ENCODE assay signal across 14 cellular contexts in genomic region chr12:64744422-64745258, GRCh38. TPM values are rescaled to one million over a fixed set of nuclear protein-coding genes. Genes with fewer than 3 reads are reported as not detected.
DNase-seq lines count a peak whose midpoint lies in the region; ATAC-seq and TF ChIP-seq lines count a peak whose summit lies in the region.
"Had no signal": no experiment of that assay in that cellular context is flagged by ENCODE, and none has a peak within 500 bp of the region (broad histone marks: within the 10 kb centered on the region; RNA-seq: fewer than 3 reads in every experiment).

No MANE protein-coding gene starts in this region.

- ATAC-seq in foreskin keratinocyte (peak; percentile 42), thoracic aorta (ENCODE audit: insufficient number of reproducible peaks, low FRiP score, low read depth) (peak; percentile 57), GM19455 (IDR thresholded peaks at IDR 0.05; ENCODE audit: unreplicated experiment) (no peak)
- ATAC-seq: activated CD8-positive, alpha-beta T cell treated with anti-CD3 and anti-CD28 coated beads for 36 hours; heart left ventricle had no signal

- in situ Hi-C loops in GM13977 (cut with MboI; ENCODE audit: low pct_unique_long_range_greater_than_20kb, low sequenced_read_pairs, unreplicated experiment) = no loop called here

- no peaks in the 10 kb centered on the region for H3K27me3 ChIP-seq in adipocyte (replicated peaks; ENCODE audit: control insufficient read depth, insufficient read depth, low read length)
- H3K27me3 ChIP-seq in foreskin keratinocyte = no peaks in the 10 kb centered on the region
- no peaks in the 10 kb centered on the region for H3K27me3 ChIP-seq in thoracic aorta (replicated peaks; ENCODE audit: insufficient read depth)
- H3K27me3 ChIP-seq: heart left ventricle had no signal

- H3K4me1 ChIP-seq in HEK293 (ENCODE audit: control insufficient read depth, insufficient read depth, low read length) (no peaks in the 10 kb centered on the region), adipocyte (ENCODE audit: control insufficient read depth, insufficient read depth, low read length) (peaks cover 16% of the 10 kb centered on the region), foreskin keratinocyte (peaks cover 13% of the 10 kb centered on the region), thoracic aorta (ENCODE audit: control insufficient read depth in 1 of 2, low read depth in 2 of 2) (peaks cover 15 to 19% of the 10 kb centered on the region in 2 donors)

- POLR2A ChIA-PET in HEK293 (lab: Yijun Ruan, JAX) = interaction anchor here (0.7 kb wide), 1 partner anchor 49 kb away, joined by 9 read pairs; no protein-coding TSS in a partner anchor

- CTCF ChIA-PET in HEK293 (lab: Yijun Ruan, JAX) = interaction anchor here (1.0 to 1.1 kb wide), 2 partner anchors 48 to 57 kb away, joined by 3 read pairs; no protein-coding TSS in a partner anchor

- DNase-seq in adipocyte (ENCODE audit: low read depth) = peak; percentile 33
- DNase-seq in foreskin keratinocyte = peak in 1 of 2 donors; percentile 35
- no peak for DNase-seq in thoracic aorta (ENCODE audit: low spot score)
- DNase-seq in DMS79 (lab: John Stamatoyannopoulos, UW) = no peak
- no peak for DNase-seq in GM13977 (ENCODE audit: low spot score)
- DNase-seq: activated CD8-positive, alpha-beta T cell treated with anti-CD3 and anti-CD28 coated beads for 36 hours; activated naive CD4-positive, alpha-beta T cell; cortex of kidney; DMS 273 treated with DMSO at 0.1 percent for 48 hours; heart left ventricle; NCI-H1694 treated with DMSO at 0.1 percent for 48 hours had no signal

- H3K36me3 ChIP-seq in HEK293 (ENCODE audit: control insufficient read depth in 2 of 2, insufficient read depth in 1 of 2, low read length in 2 of 2) = peaks cover 10 to 78% of the 10 kb centered on the region in 2 experiments
- peaks cover 59% of the 10 kb centered on the region for H3K36me3 ChIP-seq in adipocyte (ENCODE audit: control insufficient read depth, insufficient read depth, low read length, severe bottlenecking)
- H3K36me3 ChIP-seq in thoracic aorta = peaks cover 25% of the 10 kb centered on the region

- H3K27ac ChIP-seq in HEK293 (ENCODE audit: extremely low read depth, low read depth, low read length) = no peak overlapping the region
- H3K27ac ChIP-seq in foreskin keratinocyte = no peak overlapping the region
- peak overlapping the region; percentile 68 to 73 for H3K27ac ChIP-seq in thoracic aorta

- no peak overlapping the region for H3K9ac ChIP-seq in adipocyte (ENCODE audit: low read length)

- H3K9me3 ChIP-seq in HEK293 (ENCODE audit: control insufficient read depth, insufficient read depth, low read depth, low read length) (no peaks in the 10 kb centered on the region), adipocyte (ENCODE audit: control insufficient read depth, low read length) (no peaks in the 10 kb centered on the region), thoracic aorta (no peaks in the 10 kb centered on the region)
- H3K9me3 ChIP-seq: heart left ventricle had no signal

- TF ChIP-seq CTCF in HEK293 (tag by site-specific recombination; IDR thresholded peaks at IDR 0.05) (no peak), foreskin keratinocyte (conservative IDR thresholded peaks at IDR 0.05) (no peak), thoracic aorta (IDR thresholded peaks at IDR 0.05) (no peak), GM13977 (IDR thresholded peaks at IDR 0.05; ENCODE audit: extremely low read depth, insufficient read depth, missing control alignments) (no peak)

- H3K4me3 ChIP-seq in HEK293 (ENCODE audit: low read depth, low read length) (no peak overlapping the region), adipocyte (ENCODE audit: low read length) (peak overlapping the region; percentile 44), thoracic aorta (peak overlapping the region; percentile 39)
- H3K4me3 ChIP-seq: heart left ventricle, skin epidermis had no signal

TF ChIP-seq in HEK293, 187 proteins besides CTCF, POLR2A, EP300 and RAD21:
- TF ChIP-seq SP7 (tag by site-specific recombination; IDR thresholded peaks at IDR 0.05) (peak; percentile 52), ZNF362 (tag by site-specific recombination; IDR thresholded peaks at IDR 0.05) (0 out of 2 replicates have a peak, but pooled peaks have one; percentile 49), ZNF112 (tag by site-specific recombination; IDR thresholded peaks at IDR 0.05) (no peak)

RNA-seq across cellular contexts. Expression of gene GNS, which starts 14.6 kb away (rescaled TPM):
- total RNA-seq in foreskin keratinocyte (43.2 and 49.1 TPM in 2 replicates), thoracic aorta (100 to 1,000 TPM; 107 to 125 TPM)
- polyA plus RNA-seq in foreskin keratinocyte = 15.3 and 15.6 TPM in 2 replicates

Comparison
In these comparisons a context has a peak if more than half of its experiments do, and no peak if none do; other contexts are left out.
1. H3K27ac ChIP-seq: peak in thoracic aorta (2 of 2); none in HEK293 (single experiment) and foreskin keratinocyte (single experiment).